26 cellular contexts compared by ENCODE assay signal in genomic region chr1:34618381-34618780, GRCh38.
"Had no signal": no experiment of that assay in that cellular context is flagged by ENCODE, and none has a peak within 500 bp of the region (broad histone marks: within the 10 kb centered on the region; RNA-seq: fewer than 3 reads in every experiment).

No MANE protein-coding gene starts in this region.

- FAIRE-seq: bronchial epithelial cell, colon had no signal

- DNase-seq: activated CD4-positive, alpha-beta memory T cell treated with anti-CD3 and anti-CD28 coated beads, Interleukin-2, amount 10 ng/mL, durations not matched to agents 7 days and 5 days; activated CD4-positive, alpha-beta T cell treated with anti-CD3 and anti-CD28 coated beads for 36 hours; activated CD4-positive, alpha-beta T cell treated with anti-CD3 and anti-CD28 coated beads, Interleukin-2, amount 10 ng/mL, durations not matched to agents 24 days and 14 days; activated CD4-positive, CD25-positive, alpha-beta regulatory T cell; activated CD4-positive, CD25-positive, alpha-beta regulatory T cell treated with anti-CD3 and anti-CD28 coated beads, Interleukin-2, amount 50 U/mL, for 72 hours; activated CD8-positive, alpha-beta memory T cell treated with anti-CD3 and anti-CD28 coated beads, Interleukin-2, amount 50 U/mL, for 48 hours; activated gamma-delta T cell; activated naive CD4-positive, alpha-beta T cell; activated naive CD4-positive, alpha-beta T cell treated with anti-CD3 and anti-CD28 coated beads, Interleukin-2, amount 10 ng/mL, durations not matched to agents 7 days and 5 days; activated naive CD8-positive, alpha-beta T cell treated with anti-CD3 and anti-CD28 coated beads, Interleukin-2, amount 10 ng/mL, durations not matched to agents 7 days and 5 days; activated T-cell treated with anti-CD3 and anti-CD28 coated beads for 4 hours; activated T-cell treated with anti-CD3 and anti-CD28 coated beads, Interleukin-2, amount 50 U/mL, for 24 hours; activated T-cell treated with anti-CD3 and anti-CD28 coated beads, Interleukin-2, amount 50 U/mL, for 72 hours; brain microvascular endothelial cell; cortex of kidney; dermis blood vessel endothelial cell; effector CD4-positive, alpha-beta T cell; effector memory CD8-positive, alpha-beta T cell; erythroblast; foreskin keratinocyte; gastrocnemius medialis; glutamatergic neuron; heart left ventricle; T-helper 2 cell had no signal
